ENCODE assay signal across 11 cellular contexts in genomic region chr17:30819941-30820705, GRCh38. TPM values are rescaled to one million over a fixed set of nuclear protein-coding genes. Genes with fewer than 3 reads are reported as not detected.
DNase-seq lines count a peak whose midpoint lies in the region; ATAC-seq and TF ChIP-seq lines count a peak whose summit lies in the region.
"Had no signal": no experiment of that assay in that cellular context is flagged by ENCODE, and none has a peak within 500 bp of the region (broad histone marks: within the 10 kb centered on the region; RNA-seq: fewer than 3 reads in every experiment).

No MANE protein-coding gene starts in this region.

- CTCF ChIA-PET in activated naive CD4-positive, alpha-beta T cell treated with anti-CD3 and anti-CD28 coated beads, Interleukin-2, amount 10 ng/mL, durations not matched to agents 7 days and 5 days (lab: Charles Lee) = interaction anchor here (11.0 kb wide), 1 partner anchor 11 kb away, joined by 211 read pairs; no protein-coding TSS in a partner anchor
- CTCF ChIA-PET in activated CD4-positive, alpha-beta memory T cell treated with anti-CD3 and anti-CD28 coated beads for 36 hours (lab: Charles Lee) = interaction anchor here (8.7 kb wide), 1 partner anchor 12 kb away, joined by 104 read pairs; no protein-coding TSS in a partner anchor

- H3K4me1 Mint-ChIP-seq in activated naive CD4-positive, alpha-beta T cell treated with anti-CD3 and anti-CD28 coated beads, Interleukin-2, amount 10 ng/mL, durations not matched to agents 7 days and 5 days = peaks cover 62% of the 10 kb centered on the region
- H3K4me1 Mint-ChIP-seq in activated CD4-positive, alpha-beta memory T cell treated with anti-CD3 and anti-CD28 coated beads for 36 hours (ENCODE audit: low read depth) = peaks cover 46% of the 10 kb centered on the region
- H3K4me1 Mint-ChIP-seq in immature natural killer cell = peaks cover 67 to 70% of the 10 kb centered on the region in 2 donors
- H3K4me1 Mint-ChIP-seq in type B pancreatic cell (ENCODE audit: unreplicated experiment) = peaks cover 9% of the 10 kb centered on the region

- ATAC-seq in HG03354 (IDR thresholded peaks at IDR 0.05; ENCODE audit: poor library complexity, severe bottlenecking, unreplicated experiment) (no peak), HG03045 (IDR thresholded peaks at IDR 0.05; ENCODE audit: unreplicated experiment) (no peak)
- ATAC-seq: left cardiac atrium had no signal

- peak overlapping the region; percentile 96 for H3K4me3 Mint-ChIP-seq in activated naive CD4-positive, alpha-beta T cell treated with anti-CD3 and anti-CD28 coated beads, Interleukin-2, amount 10 ng/mL, durations not matched to agents 7 days and 5 days
- H3K4me3 Mint-ChIP-seq in activated CD4-positive, alpha-beta memory T cell treated with anti-CD3 and anti-CD28 coated beads for 36 hours = peak overlapping the region; percentile 91
- H3K4me3 Mint-ChIP-seq in immature natural killer cell (peak overlapping the region; percentile 64 to 94 (median 90)), type B pancreatic cell (no peak overlapping the region)

- H3K27ac Mint-ChIP-seq in activated naive CD4-positive, alpha-beta T cell treated with anti-CD3 and anti-CD28 coated beads, Interleukin-2, amount 10 ng/mL, durations not matched to agents 7 days and 5 days = peak overlapping the region; percentile 93
- peak overlapping the region; percentile 94 for H3K27ac Mint-ChIP-seq in activated CD4-positive, alpha-beta memory T cell treated with anti-CD3 and anti-CD28 coated beads for 36 hours
- H3K27ac Mint-ChIP-seq in immature natural killer cell (peak overlapping the region; percentile 83 to 94 (median 92)), type B pancreatic cell (peak overlapping the region; percentile 77)

- POLR2A ChIA-PET in activated CD4-positive, alpha-beta memory T cell treated with anti-CD3 and anti-CD28 coated beads for 36 hours (lab: Charles Lee) = interaction anchor here (1.0 to 1.5 kb wide), 2 partner anchors 11 to 24 kb away, joined by 5 to 6 read pairs; no protein-coding TSS in a partner anchor

- no peaks in the 10 kb centered on the region for H3K27me3 Mint-ChIP-seq in activated naive CD4-positive, alpha-beta T cell treated with anti-CD3 and anti-CD28 coated beads, Interleukin-2, amount 10 ng/mL, durations not matched to agents 7 days and 5 days
- no peaks in the 10 kb centered on the region for H3K27me3 Mint-ChIP-seq in activated CD4-positive, alpha-beta memory T cell treated with anti-CD3 and anti-CD28 coated beads for 36 hours
- peaks cover 0 to 4% (median 3%) of the 10 kb centered on the region in 3 donors for H3K27me3 Mint-ChIP-seq in immature natural killer cell (ENCODE audit: low read depth in 3 of 3)
- H3K27me3 Mint-ChIP-seq in type B pancreatic cell = no peaks in the 10 kb centered on the region

- TF ChIP-seq CTCF in type B pancreatic cell (conservative IDR thresholded peaks at IDR 0.05) = no peak

- peaks cover 32% of the 10 kb centered on the region for H3K36me3 Mint-ChIP-seq in activated naive CD4-positive, alpha-beta T cell treated with anti-CD3 and anti-CD28 coated beads, Interleukin-2, amount 10 ng/mL, durations not matched to agents 7 days and 5 days
- peaks cover 14% of the 10 kb centered on the region for H3K36me3 Mint-ChIP-seq in activated CD4-positive, alpha-beta memory T cell treated with anti-CD3 and anti-CD28 coated beads for 36 hours
- H3K36me3 Mint-ChIP-seq in immature natural killer cell = peaks cover 0 to 4% (median 4%) of the 10 kb centered on the region in 3 donors
- peaks cover 6% of the 10 kb centered on the region for H3K36me3 Mint-ChIP-seq in type B pancreatic cell

- H3K9me3 Mint-ChIP-seq in activated naive CD4-positive, alpha-beta T cell treated with anti-CD3 and anti-CD28 coated beads, Interleukin-2, amount 10 ng/mL, durations not matched to agents 7 days and 5 days = peaks cover 2% of the 10 kb centered on the region
- no peaks in the 10 kb centered on the region for H3K9me3 Mint-ChIP-seq in activated CD4-positive, alpha-beta memory T cell treated with anti-CD3 and anti-CD28 coated beads for 36 hours
- no peaks in the 10 kb centered on the region for H3K9me3 Mint-ChIP-seq in immature natural killer cell
- H3K9me3 Mint-ChIP-seq in type B pancreatic cell = no peaks in the 10 kb centered on the region

- intact Hi-C loops in activated CD4-positive, alpha-beta memory T cell treated with anti-CD3 and anti-CD28 coated beads for 36 hours (cut with micrococcal nuclease) = loop anchor here (5.0 kb wide), 3 partner anchors 88 to 502 kb away; partner anchors contain the start of gene EVI2A

- no peak for DNase-seq in activated naive CD4-positive, alpha-beta T cell treated with anti-CD3 and anti-CD28 coated beads, Interleukin-2, amount 10 ng/mL, durations not matched to agents 7 days and 5 days
- no peak for DNase-seq in activated naive CD4-positive, alpha-beta T cell treated with anti-CD3 and anti-CD28 coated beads, Interleukin-2, amount 50 U/mL, for 16 hours
- peak; percentile 38 for DNase-seq in activated CD4-positive, alpha-beta memory T cell treated with anti-CD3 and anti-CD28 coated beads for 36 hours
- DNase-seq in immature natural killer cell = no peak
- DNase-seq in type B pancreatic cell (ENCODE audit: extremely low spot score, unreplicated experiment) = no peak
- DNase-seq in NCI-H1436 (lab: John Stamatoyannopoulos, UW) = no peak
- DNase-seq: adrenal gland, left cardiac atrium, NCI-H774 had no signal

RNA-seq across cellular contexts. Expression of gene CRLF3, which starts 4.4 kb away (rescaled TPM):
- total RNA-seq in activated CD4-positive, alpha-beta memory T cell treated with anti-CD3 and anti-CD28 coated beads for 36 hours = 10 to 100 TPM; 48.1 to 48.5 TPM
- polyA plus RNA-seq in immature natural killer cell = 10 to 100 TPM; 85.8 to 98.7 (median 97.8) TPM
- 7.5 and 9.0 TPM in 2 replicates for total RNA-seq in type B pancreatic cell (ENCODE audit: low replicate concordance)

RNA-seq across cellular contexts. Expression of gene ATAD5, which starts 11.6 kb away (rescaled TPM):
- total RNA-seq in activated CD4-positive, alpha-beta memory T cell treated with anti-CD3 and anti-CD28 coated beads for 36 hours = 10 to 100 TPM; 30.0 to 32.9 TPM
- 1 to 10 TPM; 1.7 to 2.5 (median 1.8) TPM for polyA plus RNA-seq in immature natural killer cell
- 5.8 and 14.3 TPM in 2 replicates for total RNA-seq in type B pancreatic cell (ENCODE audit: low replicate concordance)
